In genomic region chr13:113458218-113459065, GRCh38 we compare ENCODE assay signal across 11 cellular contexts. TPM values are rescaled to one million over a fixed set of nuclear protein-coding genes. Genes with fewer than 3 reads are reported as not detected.
DNase-seq lines count a peak whose midpoint lies in the region; ATAC-seq and TF ChIP-seq lines count a peak whose summit lies in the region.
"Had no signal": no experiment of that assay in that cellular context is flagged by ENCODE, and none has a peak within 500 bp of the region (broad histone marks: within the 10 kb centered on the region; RNA-seq: fewer than 3 reads in every experiment).

No MANE protein-coding gene starts in this region.

- peaks cover 12% of the 10 kb centered on the region for H3K36me3 Mint-ChIP-seq in activated CD8-positive, alpha-beta T cell treated with anti-CD3 and anti-CD28 coated beads for 36 hours (ENCODE audit: low read depth)
- H3K36me3 Mint-ChIP-seq in activated CD8-positive, alpha-beta T cell treated with anti-CD3 and anti-CD28 coated beads, Interleukin-2, amount 10 ng/mL, durations not matched to agents 7 days and 5 days (ENCODE audit: low read depth) = peaks cover 25% of the 10 kb centered on the region

- H3K36me3 ChIP-seq in left ventricle myocardium inferior (peaks cover 62% of the 10 kb centered on the region), upper lobe of left lung (peaks cover 6 to 78% (median 50%) of the 10 kb centered on the region in 4 donors), tibial artery (peaks cover 45 to 78% (median 72%) of the 10 kb centered on the region in 3 donors), gastrocnemius medialis (peaks cover 0 to 46% of the 10 kb centered on the region in 2 donors)

- no peak overlapping the region for H3K27ac Mint-ChIP-seq in activated CD8-positive, alpha-beta T cell treated with anti-CD3 and anti-CD28 coated beads for 36 hours
- H3K27ac Mint-ChIP-seq in activated CD8-positive, alpha-beta T cell treated with anti-CD3 and anti-CD28 coated beads, Interleukin-2, amount 10 ng/mL, durations not matched to agents 7 days and 5 days = no peak overlapping the region

- no peaks in the 10 kb centered on the region for H3K4me1 Mint-ChIP-seq in activated CD8-positive, alpha-beta T cell treated with anti-CD3 and anti-CD28 coated beads for 36 hours (ENCODE audit: low read depth)
- H3K4me1 Mint-ChIP-seq in activated CD8-positive, alpha-beta T cell treated with anti-CD3 and anti-CD28 coated beads, Interleukin-2, amount 10 ng/mL, durations not matched to agents 7 days and 5 days (ENCODE audit: low read depth) = no peaks in the 10 kb centered on the region

- intact Hi-C loops in activated CD8-positive, alpha-beta T cell treated with anti-CD3 and anti-CD28 coated beads for 36 hours (cut with micrococcal nuclease) = loop anchor here (5.0 kb wide), 1 partner anchor 104 kb away; no protein-coding TSS in a partner anchor
- intact Hi-C loops in left ventricle myocardium inferior (cut with micrococcal nuclease) (no loop called here), tibial artery (cut with DNase I; ENCODE audit: low total_unique reads) (loop anchor here (5.0 to 10.0 kb wide), 2 partner anchors 66 to 244 kb away; no protein-coding TSS in a partner anchor), gastrocnemius medialis (cut with DNase I; ENCODE audit: low total_unique reads) (loop anchor here (10.0 kb wide), 1 partner anchor 64 kb away; no protein-coding TSS in a partner anchor)

- H3K27me3 ChIP-seq in left ventricle myocardium inferior (ENCODE audit: low read depth) = no peaks in the 10 kb centered on the region
- no peaks in the 10 kb centered on the region for H3K27me3 ChIP-seq in upper lobe of left lung
- no peaks in the 10 kb centered on the region for H3K27me3 ChIP-seq in tibial artery
- H3K27me3 ChIP-seq in gastrocnemius medialis = no peaks in the 10 kb centered on the region
- H3K27me3 ChIP-seq: BLaER1 treated with 17β-estradiol and CSF1 and Interleukin-3, amounts not matched to agents 10 nM and 100 nM had no signal

- POLR2A ChIA-PET in activated CD8-positive, alpha-beta T cell treated with anti-CD3 and anti-CD28 coated beads for 36 hours (lab: Charles Lee) = interaction anchor here (1.5 kb wide), 1 partner anchor 31 kb away, joined by 4 read pairs; no protein-coding TSS in a partner anchor
- POLR2A ChIA-PET in activated CD8-positive, alpha-beta T cell treated with anti-CD3 and anti-CD28 coated beads, Interleukin-2, amount 10 ng/mL, durations not matched to agents 7 days and 5 days (lab: Charles Lee) = no interaction called here

- no peak for TF ChIP-seq EP300 in upper lobe of left lung (IDR thresholded peaks at IDR 0.05)

- in situ Hi-C loops in gastrocnemius medialis (cut with MboI; ENCODE audit: low sequenced_read_pairs in 4 of 4) = loop anchor here in 1 of 4 donors (10.0 kb wide), 1 partner anchor 164 kb away; the partner anchor contains the start of gene LAMP1

- WGBS in upper lobe of left lung, 2 donors = 63 to 64% methylated on average over 17 to 19 of the region's 23 CpGs

- ATAC-seq in activated CD8-positive, alpha-beta T cell treated with anti-CD3 and anti-CD28 coated beads for 36 hours = peak; percentile 60
- ATAC-seq in activated CD8-positive, alpha-beta T cell treated with anti-CD3 and anti-CD28 coated beads, Interleukin-2, amount 10 ng/mL, durations not matched to agents 7 days and 5 days = no peak
- ATAC-seq in SK-N-SH treated with all-trans-retinoic acid at 6 μM for 48 hours (peak; percentile 74), upper lobe of left lung (ENCODE audit: low FRiP score in 2 of 2) (peak in 1 of 2 donors; percentile 8), gastrocnemius medialis (no peak)

- H3K9me3 ChIP-seq in left ventricle myocardium inferior (replicated peaks) (no peaks in the 10 kb centered on the region), upper lobe of left lung (no peaks in the 10 kb centered on the region), tibial artery (no peaks in the 10 kb centered on the region), gastrocnemius medialis (no peaks in the 10 kb centered on the region)
- H3K9me3 ChIP-seq: BLaER1 treated with 17β-estradiol and CSF1 and Interleukin-3, amounts not matched to agents 10 nM and 100 nM had no signal

- no peak for TF ChIP-seq POLR2A in upper lobe of left lung (IDR thresholded peaks at IDR 0.05)
- TF ChIP-seq POLR2A in gastrocnemius medialis (IDR thresholded peaks at IDR 0.05) = no peak

- H3K4me3 Mint-ChIP-seq in activated CD8-positive, alpha-beta T cell treated with anti-CD3 and anti-CD28 coated beads for 36 hours = no peak overlapping the region
- no peak overlapping the region for H3K4me3 Mint-ChIP-seq in activated CD8-positive, alpha-beta T cell treated with anti-CD3 and anti-CD28 coated beads, Interleukin-2, amount 10 ng/mL, durations not matched to agents 7 days and 5 days

- TF ChIP-seq CTCF in activated CD8-positive, alpha-beta T cell treated with anti-CD3 and anti-CD28 coated beads for 36 hours (IDR thresholded peaks at IDR 0.05) = peak; percentile 58
- TF ChIP-seq CTCF in left ventricle myocardium inferior (IDR thresholded peaks at IDR 0.05; ENCODE audit: borderline replicate concordance) = peak; percentile 58
- peak in 4 of 6 experiments; percentile 9 to 47 (median 40) for TF ChIP-seq CTCF in upper lobe of left lung (IDR thresholded peaks at IDR 0.05)
- no peak for TF ChIP-seq CTCF in tibial artery (IDR thresholded peaks at IDR 0.05)
- TF ChIP-seq CTCF in gastrocnemius medialis (IDR thresholded peaks at IDR 0.05 in 4 of 5, conservative IDR thresholded peaks at IDR 0.05 in 1 of 5) = peak in 1 of 5 experiments; percentile 33

- H3K4me3 ChIP-seq in left ventricle myocardium inferior (no peak overlapping the region), upper lobe of left lung (no peak overlapping the region), tibial artery (no peak overlapping the region), gastrocnemius medialis (no peak overlapping the region)
- H3K4me3 ChIP-seq: BLaER1 treated with 17β-estradiol and CSF1 and Interleukin-3, amounts not matched to agents 10 nM and 100 nM; coronary artery had no signal

- H3K27ac ChIP-seq in left ventricle myocardium inferior (replicated peaks) (peak overlapping the region; percentile 80), upper lobe of left lung (peak overlapping the region in 2 of 4 donors; percentile 3 to 32), tibial artery (no peak overlapping the region), gastrocnemius medialis (no peak overlapping the region)
- H3K27ac ChIP-seq: BLaER1 treated with 17β-estradiol and CSF1 and Interleukin-3, amounts not matched to agents 10 nM and 100 nM; coronary artery had no signal

- no peaks in the 10 kb centered on the region for H3K27me3 Mint-ChIP-seq in activated CD8-positive, alpha-beta T cell treated with anti-CD3 and anti-CD28 coated beads for 36 hours
- no peaks in the 10 kb centered on the region for H3K27me3 Mint-ChIP-seq in activated CD8-positive, alpha-beta T cell treated with anti-CD3 and anti-CD28 coated beads, Interleukin-2, amount 10 ng/mL, durations not matched to agents 7 days and 5 days (ENCODE audit: low read depth)

- H3K4me1 ChIP-seq in left ventricle myocardium inferior = peaks cover 70% of the 10 kb centered on the region
- no peaks in the 10 kb centered on the region for H3K4me1 ChIP-seq in upper lobe of left lung
- H3K4me1 ChIP-seq in tibial artery = no peaks in the 10 kb centered on the region
- H3K4me1 ChIP-seq in gastrocnemius medialis = peaks cover 5 to 12% of the 10 kb centered on the region in 2 donors

- DNase-seq in activated CD8-positive, alpha-beta T cell treated with anti-CD3 and anti-CD28 coated beads for 36 hours = peak; percentile 30
- DNase-seq in activated CD8-positive, alpha-beta T cell treated with anti-CD3 and anti-CD28 coated beads, Interleukin-2, amount 10 ng/mL, durations not matched to agents 7 days and 5 days = no peak
- DNase-seq in left ventricle myocardium inferior (no peak), upper lobe of left lung (no peak), tibial artery (no peak), gastrocnemius medialis (no peak)
- DNase-seq in stimulated activated CD4-positive, alpha-beta T cell treated with anti-CD3 and anti-CD28 coated beads, Interleukin-2, amount 100 ng/mL, for 48 hours = no peak
- DNase-seq: SW 1271 had no signal

- no peaks in the 10 kb centered on the region for H3K9me3 Mint-ChIP-seq in activated CD8-positive, alpha-beta T cell treated with anti-CD3 and anti-CD28 coated beads for 36 hours
- no peaks in the 10 kb centered on the region for H3K9me3 Mint-ChIP-seq in activated CD8-positive, alpha-beta T cell treated with anti-CD3 and anti-CD28 coated beads, Interleukin-2, amount 10 ng/mL, durations not matched to agents 7 days and 5 days (ENCODE audit: insufficient read depth)

- CTCF ChIA-PET in activated CD8-positive, alpha-beta T cell treated with anti-CD3 and anti-CD28 coated beads for 36 hours (lab: Charles Lee) = interaction anchor here (0.9 to 2.8 kb wide), 7 partner anchors 8 to 187 kb away, joined by 3 to 28 read pairs (median 4); no protein-coding TSS in a partner anchor
- CTCF ChIA-PET in activated CD8-positive, alpha-beta T cell treated with anti-CD3 and anti-CD28 coated beads, Interleukin-2, amount 10 ng/mL, durations not matched to agents 7 days and 5 days (lab: Charles Lee) = interaction anchor here (1.8 kb wide), 1 partner anchor 104 kb away, joined by 8 read pairs; no protein-coding TSS in a partner anchor

TF ChIP-seq in SK-N-SH treated with all-trans-retinoic acid at 6 μM for 48 hours, 23 proteins besides CTCF, POLR2A, EP300 and RAD21 (continues in another document):
- TF ChIP-seq SNAI2 (CRISPR knock-in tag; IDR thresholded peaks at IDR 0.05) (no peak), RARB (CRISPR knock-in tag; IDR thresholded peaks at IDR 0.05) (no peak), TCF4 (CRISPR knock-in tag; IDR thresholded peaks at IDR 0.05; ENCODE audit: borderline replicate concordance) (no peak), TOX (CRISPR knock-in tag; IDR thresholded peaks at IDR 0.05; ENCODE audit: borderline replicate concordance) (no peak)

RNA-seq across cellular contexts. Expression of gene ADPRHL1, which starts 5.2 kb away (rescaled TPM):
- total RNA-seq in activated CD8-positive, alpha-beta T cell treated with anti-CD3 and anti-CD28 coated beads for 36 hours = under 1 TPM; 0.23 to 0.36 TPM
- under 1 TPM; 0.73 to 0.87 TPM for total RNA-seq in activated CD8-positive, alpha-beta T cell treated with anti-CD3 and anti-CD28 coated beads, Interleukin-2, amount 10 ng/mL, durations not matched to agents 7 days and 5 days
- total RNA-seq in left ventricle myocardium inferior = 484 TPM
- 1 to 10 TPM in 5 of 6 donors, under 1 TPM in 1; 0.59 to 6.3 (median 2.8) TPM for total RNA-seq in upper lobe of left lung
- total RNA-seq in gastrocnemius medialis = 100 to 1,000 TPM; 224 to 354 (median 295) TPM

RNA-seq across cellular contexts. Expression of gene DCUN1D2, which starts 32.1 kb away (rescaled TPM):
- total RNA-seq in activated CD8-positive, alpha-beta T cell treated with anti-CD3 and anti-CD28 coated beads for 36 hours = 10 to 100 TPM; 13.4 to 14.7 TPM
- 10 to 100 TPM; 20.1 to 20.8 TPM for total RNA-seq in activated CD8-positive, alpha-beta T cell treated with anti-CD3 and anti-CD28 coated beads, Interleukin-2, amount 10 ng/mL, durations not matched to agents 7 days and 5 days
- total RNA-seq in left ventricle myocardium inferior = 196 TPM
- 10 to 100 TPM; 10.1 to 53.4 (median 26.5) TPM for total RNA-seq in upper lobe of left lung
- 10 to 100 TPM; 45.1 to 63.6 (median 56.0) TPM for total RNA-seq in gastrocnemius medialis

Comparison
In these comparisons a context has a peak if more than half of its experiments do, and no peak if none do; other contexts are left out.
1. ATAC-seq: peak in activated CD8-positive, alpha-beta T cell treated with anti-CD3 and anti-CD28 coated beads for 36 hours (single experiment) and SK-N-SH treated with all-trans-retinoic acid at 6 μM for 48 hours (single experiment); none in activated CD8-positive, alpha-beta T cell treated with anti-CD3 and anti-CD28 coated beads, Interleukin-2, amount 10 ng/mL, durations not matched to agents 7 days and 5 days (single experiment) and gastrocnemius medialis (0 of 2).
2. CTCF ChIP-seq: peak in activated CD8-positive, alpha-beta T cell treated with anti-CD3 and anti-CD28 coated beads for 36 hours (single experiment), left ventricle myocardium inferior (single experiment) and upper lobe of left lung (4 of 6); none in tibial artery (0 of 2).
3. RNA of gene ADPRHL1, which starts 5.2 kb away (total RNA-seq): 484 TPM in left ventricle myocardium inferior (single experiment) and 224 to 354 TPM in gastrocnemius medialis; 0.59 to 6.3 TPM in upper lobe of left lung, 0.73 to 0.87 TPM in activated CD8-positive, alpha-beta T cell treated with anti-CD3 and anti-CD28 coated beads, Interleukin-2, amount 10 ng/mL, durations not matched to agents 7 days and 5 days and 0.23 to 0.36 TPM in activated CD8-positive, alpha-beta T cell treated with anti-CD3 and anti-CD28 coated beads for 36 hours; every median in the first group is over 10 times any median in the second.